2 cellular contexts compared by ENCODE assay signal in the genomic region with DNA sequence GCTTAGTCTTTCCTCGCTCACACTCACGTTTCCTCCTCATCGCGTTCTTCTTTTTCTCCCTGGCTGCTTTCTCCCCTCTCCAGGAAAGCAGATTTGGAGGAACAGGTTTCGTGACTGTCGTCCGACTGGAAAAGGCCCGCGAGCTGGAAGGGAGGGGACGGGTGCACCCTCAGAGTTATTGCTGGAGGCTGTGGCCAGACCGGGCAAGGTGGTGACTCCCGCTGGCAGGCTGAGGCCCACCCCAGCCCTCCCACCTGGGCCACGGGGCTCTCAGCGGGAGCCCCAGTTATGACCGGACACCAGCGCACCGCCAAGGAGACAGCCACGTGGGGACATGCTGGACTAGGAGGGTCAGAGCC.
A peak's percentile ranks its signal among the peaks of the same experiment; 100 is the strongest.
TF ChIP-seq lines count a peak whose summit lies in the region.

No MANE protein-coding gene starts in this region.

TF ChIP-seq in WTC11, 78 proteins besides CTCF, POLR2A, EP300 and RAD21:
- 0 out of 2 replicates have a peak, but pooled peaks have one; percentile 54 for TF ChIP-seq NR3C1 (CRISPR knock-in tag; conservative IDR thresholded peaks at IDR 0.05; ENCODE audit: low read depth)

TF ChIP-seq in GM12878, 131 proteins besides CTCF, POLR2A, EP300 and RAD21:
- TF ChIP-seq EZH2 (IDR thresholded peaks at IDR 0.05; ENCODE audit: borderline replicate concordance, control insufficient read depth, low read depth, low read length): 0 out of 2 replicates have a peak, but pooled peaks have one; percentile 45
